1 cellular context compared by ENCODE assay signal in the genomic region with DNA sequence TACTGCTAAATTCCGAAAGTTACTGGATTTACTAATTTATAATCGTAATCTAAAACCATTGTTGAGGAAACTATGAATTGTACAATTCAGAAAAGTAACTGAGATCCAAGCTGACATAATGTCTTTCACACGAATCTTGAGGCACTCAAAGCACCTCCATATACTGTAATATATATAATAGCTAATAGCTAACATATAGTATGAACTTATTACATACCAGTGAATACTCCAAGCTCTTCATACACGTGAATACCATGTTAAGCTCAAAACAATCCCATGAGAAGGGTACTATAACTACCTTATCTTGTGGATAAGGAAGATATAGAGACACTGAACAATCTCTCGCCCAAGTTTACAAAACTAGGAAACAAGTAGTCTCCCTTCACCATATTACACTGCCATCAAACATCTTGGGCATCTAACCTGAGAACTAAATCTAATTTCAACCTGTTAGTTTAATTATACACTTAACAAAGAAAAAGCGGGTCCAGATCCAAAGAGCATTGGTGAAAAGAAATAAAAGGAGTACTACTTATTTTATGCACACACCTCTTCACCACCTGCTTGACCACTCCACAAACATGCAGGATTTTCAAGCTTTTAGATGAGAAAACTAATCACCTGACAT.
TF ChIP-seq lines count a peak whose summit lies in the region.

No MANE protein-coding gene starts in this region.

TF ChIP-seq in H1, 55 proteins besides CTCF, POLR2A, EP300 and RAD21:
- TF ChIP-seq GABPA (IDR thresholded peaks at IDR 0.05; ENCODE audit: borderline replicate concordance, insufficient read depth, low read length) (no peak), EZH2 (IDR thresholded peaks at IDR 0.05; ENCODE audit: low read depth, low read length, severe bottlenecking) (no peak), SUZ12 (IDR thresholded peaks at IDR 0.05; ENCODE audit: low read length) (no peak)
